Comparison of ENCODE assay signal across 19 cellular contexts in genomic region chr20:35359335-35359997, GRCh38. TPM values are rescaled to one million over a fixed set of nuclear protein-coding genes. Genes with fewer than 3 reads are reported as not detected.
A peak's percentile ranks its signal among the peaks of the same experiment; 100 is the strongest.
DNase-seq lines count a peak whose midpoint lies in the region; FAIRE-seq and TF ChIP-seq lines count a peak whose summit lies in the region.
"Had no signal": no experiment of that assay in that cellular context is flagged by ENCODE, and none has a peak within 500 bp of the region (broad histone marks: within the 10 kb centered on the region; RNA-seq: fewer than 3 reads in every experiment).

No MANE protein-coding gene starts in this region.

- dilution Hi-C loops in keratinocyte (cut with MboI; ENCODE audit: extremely low pct_ligation_motif_present, low sequenced_read_pairs) = no loop called here

- peak; percentile 65 for DNase-seq in D341Med (ENCODE audit: low spot score)
- DNase-seq in NCI-H69 (lab: John Stamatoyannopoulos, UW) = peak; percentile 12
- DNase-seq in keratinocyte (ENCODE audit: low read depth, low spot score) = no peak
- no peak for DNase-seq in activated CD4-positive, alpha-beta T cell treated with anti-CD3 and anti-CD28 coated beads for 4 hours
- DNase-seq in GM03348 (ENCODE audit: low spot score) = no peak
- DNase-seq in RPMI8226 = no peak
- DNase-seq: activated CD8-positive, alpha-beta T cell treated with anti-CD3 and anti-CD28 coated beads, Interleukin-2, amount 10 ng/mL, durations not matched to agents 7 days and 5 days; activated naive CD8-positive, alpha-beta T cell treated with anti-CD3 and anti-CD28 coated beads, Interleukin-2, amount 50 U/mL, for 24 hours; effector CD4-positive, alpha-beta T cell; left lung; naive B cell; NCI-H1930; NCI-H526 treated with DMSO at 0.1 percent for 48 hours; stimulated activated CD4-positive, alpha-beta T cell treated with anti-CD3 and anti-CD28 coated beads, Interleukin-2, amount 100 ng/mL, for 48 hours had no signal

- no peaks in the 10 kb centered on the region for H3K9me1 ChIP-seq in keratinocyte (ENCODE audit: control insufficient read depth, extremely low read depth, insufficient read depth, low read length)

- H3K4me1 ChIP-seq in keratinocyte (ENCODE audit: control insufficient read depth, extremely low read depth, insufficient read depth, low read length) (peaks cover 21% of the 10 kb centered on the region), rectal smooth muscle tissue (ENCODE audit: control insufficient read depth, insufficient read depth, low read length) (peaks cover 12% of the 10 kb centered on the region)
- H3K4me1 ChIP-seq: left lung had no signal

- H3K27me3 ChIP-seq in keratinocyte (ENCODE audit: control insufficient read depth, extremely low read depth, insufficient read depth, low read length) (no peaks in the 10 kb centered on the region), rectal smooth muscle tissue (ENCODE audit: control insufficient read depth, insufficient read depth, low read length) (no peaks in the 10 kb centered on the region)
- H3K27me3 ChIP-seq: BLaER1, left lung had no signal

- peak; percentile 36 for FAIRE-seq in keratinocyte (lab: Jason Lieb, UNC)
- FAIRE-seq: H54 had no signal

- no peak for TF ChIP-seq CTCF in keratinocyte (optimal IDR thresholded peaks at IDR 0.05 in 1 of 3, IDR thresholded peaks at IDR 0.05 in 1 of 3, conservative IDR thresholded peaks at IDR 0.05 in 1 of 3; ENCODE audit: extremely low read depth in 1 of 3, insufficient read depth in 2 of 3, low read length in 3 of 3)

- H3K9me3 ChIP-seq in keratinocyte (ENCODE audit: control insufficient read depth, low read depth, low read length) = no peaks in the 10 kb centered on the region
- H3K9me3 ChIP-seq: BLaER1, left lung, thoracic aorta had no signal

- no peaks in the 10 kb centered on the region for H3K79me2 ChIP-seq in keratinocyte (ENCODE audit: control insufficient read depth, insufficient read depth, low read length)

- no peak overlapping the region for H2AFZ ChIP-seq in keratinocyte (ENCODE audit: control insufficient read depth, low read length)

- no peak overlapping the region for H3K4me2 ChIP-seq in keratinocyte (ENCODE audit: control insufficient read depth, extremely low read depth, insufficient read depth, low read depth, low read length)
- H3K4me2 ChIP-seq: BLaER1 had no signal

- no peak overlapping the region for H3K27ac ChIP-seq in keratinocyte (ENCODE audit: control insufficient read depth, insufficient read depth, low read length)
- H3K27ac ChIP-seq in rectal smooth muscle tissue (ENCODE audit: low read depth, low read length) = peak overlapping the region; percentile 17
- H3K27ac ChIP-seq: BLaER1, left lung, thoracic aorta, VCaP had no signal

- no peaks in the 10 kb centered on the region for H4K20me1 ChIP-seq in keratinocyte (ENCODE audit: control insufficient read depth, extremely low read depth, insufficient read depth, low read length)
- H4K20me1 ChIP-seq: BLaER1 had no signal

- no peak overlapping the region for H3K4me3 ChIP-seq in keratinocyte (ENCODE audit: control insufficient read depth in 2 of 3, extremely low read depth in 1 of 3, insufficient read depth in 2 of 3, low read depth in 1 of 3, low read length in 3 of 3)
- H3K4me3 ChIP-seq in rectal smooth muscle tissue (ENCODE audit: low read length) = no peak overlapping the region
- H3K4me3 ChIP-seq: BLaER1, left lung, thoracic aorta had no signal

- H3K9ac ChIP-seq in keratinocyte (ENCODE audit: control insufficient read depth, extremely low read depth, insufficient read depth, low read length) (no peak overlapping the region), rectal smooth muscle tissue (ENCODE audit: low read length) (no peak overlapping the region)
- H3K9ac ChIP-seq: BLaER1 had no signal

- H3K36me3 ChIP-seq in keratinocyte (ENCODE audit: control insufficient read depth in 2 of 2, extremely low read depth in 1 of 2, insufficient read depth in 2 of 2, low read length in 2 of 2) = peaks cover 8 to 30% of the 10 kb centered on the region in 2 experiments
- H3K36me3 ChIP-seq in rectal smooth muscle tissue (ENCODE audit: control insufficient read depth, insufficient read depth, low read length) = peaks cover 8% of the 10 kb centered on the region

RNA-seq across cellular contexts. Expression of gene UQCC1, which starts 52.3 kb away (rescaled TPM):
- polyA plus RNA-seq in keratinocyte = 24.4 to 38.8 TPM (median 38.5 TPM) in 3 replicates
- 29.8 TPM for polyA plus RNA-seq in keratinocyte (2011; ENCODE audit: low read depth)
- 18.4 and 21.0 TPM in 2 replicates for polyA plus RNA-seq in keratinocyte (2011; cell fraction: cytosol; rRNA removed)
- polyA plus RNA-seq in keratinocyte (2011; cell fraction: nucleus; rRNA removed) = 102 and 106 TPM in 2 replicates
- polyA plus RNA-seq in keratinocyte (2012; ENCODE audit: low replicate concordance) = 30.4 and 34.2 TPM in 2 replicates
- polyA minus RNA-seq in keratinocyte = 18.3 to 30.6 TPM (median 19.7 TPM) in 3 replicates
- 16.5 TPM for polyA minus RNA-seq in keratinocyte (2011; cell fraction: cytosol; rRNA and poly(A)+ RNA removed)
- 33.8 and 54.8 TPM in 2 replicates for polyA minus RNA-seq in keratinocyte (2011; cell fraction: nucleus; rRNA and poly(A)+ RNA removed)

Comparison
In these comparisons a context has a peak if more than half of its experiments do, and no peak if none do; other contexts are left out.
1. DNase-seq: peak in D341Med (single experiment) and NCI-H69 (single experiment); none in keratinocyte (single experiment), activated CD4-positive, alpha-beta T cell treated with anti-CD3 and anti-CD28 coated beads for 4 hours (0 of 2), GM03348 (single experiment) and RPMI8226 (single experiment).